In the genomic region with DNA sequence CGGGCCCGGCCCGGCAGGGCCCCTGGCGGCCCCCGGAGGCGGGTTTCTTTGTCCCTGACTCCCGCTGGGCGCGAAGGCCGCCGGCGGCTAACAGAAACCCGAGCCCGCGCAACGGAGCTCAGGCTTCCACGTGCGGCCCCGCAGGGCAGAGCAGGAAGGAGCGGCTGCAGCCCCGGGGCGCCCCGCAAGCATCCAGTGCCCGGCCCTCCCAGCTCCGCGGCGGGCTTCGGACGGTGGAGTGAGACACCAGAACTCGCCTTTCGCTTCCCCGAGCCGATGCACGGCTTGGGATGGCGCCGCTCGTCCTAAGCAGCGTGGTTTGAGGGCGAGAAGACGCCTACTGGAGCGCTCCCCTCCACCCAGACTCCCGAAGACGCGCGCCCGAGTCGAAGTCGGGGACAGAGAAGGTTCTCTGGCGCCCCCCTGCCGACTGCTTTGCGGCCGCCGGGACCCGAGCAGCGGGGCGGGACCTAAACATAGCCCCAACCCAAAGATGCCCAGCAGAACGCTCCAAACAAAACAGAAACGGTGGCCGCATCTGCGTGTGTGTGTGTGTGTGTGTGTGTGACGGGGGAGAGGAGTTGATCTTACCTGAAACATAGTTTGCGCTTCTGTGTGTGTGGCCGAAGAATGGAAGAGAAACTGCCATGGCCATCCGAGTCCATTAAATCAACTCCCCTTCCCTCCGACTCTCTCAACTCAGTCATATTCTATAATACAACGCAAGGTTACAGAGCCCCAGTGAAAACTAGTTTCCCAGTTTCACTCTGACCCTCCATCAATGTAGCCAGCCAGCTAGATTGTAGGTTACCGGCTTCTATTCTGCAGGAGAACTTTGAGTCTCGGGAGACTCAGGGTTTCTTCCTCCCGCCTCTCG, we compare ENCODE assay signal across 8 cellular contexts. TPM values are rescaled to one million over a fixed set of nuclear protein-coding genes. Genes with fewer than 3 reads are reported as not detected.
A peak's percentile ranks its signal among the peaks of the same experiment; 100 is the strongest.
DNase-seq lines count a peak whose midpoint lies in the region; ATAC-seq and TF ChIP-seq lines count a peak whose summit lies in the region.

No MANE protein-coding gene starts in this region.

- peak; percentile 38 for DNase-seq in NCI-H82 (lab: John Stamatoyannopoulos, UW)
- no peak for DNase-seq in NCI-H82 treated with DMSO at 0.1 percent for 48 hours (lab: John Stamatoyannopoulos, UW; ENCODE audit: unreplicated experiment)
- DNase-seq in NCI-H345 (lab: John Stamatoyannopoulos, UW), result peak; percentile 58
- DNase-seq in activated CD8-positive, alpha-beta T cell treated with anti-CD3 and anti-CD28 coated beads, Interleukin-2, amount 10 ng/mL, durations not matched to agents 7 days and 5 days, result peak; percentile 66
- peak; percentile 62 for DNase-seq in endothelial cell (ENCODE audit: low spot score)
- peak; percentile 62 for DNase-seq in mucosa of gallbladder (ENCODE audit: low spot score)

- ATAC-seq in HG02870 (IDR thresholded peaks at IDR 0.05; ENCODE audit: unreplicated experiment), result peak; percentile 12
- peak; percentile 39 for ATAC-seq in activated CD8-positive, alpha-beta T cell treated with anti-CD3 and anti-CD28 coated beads, Interleukin-2, amount 10 ng/mL, durations not matched to agents 7 days and 5 days

- H3K27me3 ChIP-seq in stomach smooth muscle (ENCODE audit: control insufficient read depth in 1 of 2, insufficient read depth in 2 of 2, low read length in 2 of 2), result peaks cover 23 to 33% of the 10 kb centered on the region in 2 donors

- H3K4me1 Mint-ChIP-seq in activated CD8-positive, alpha-beta T cell treated with anti-CD3 and anti-CD28 coated beads, Interleukin-2, amount 10 ng/mL, durations not matched to agents 7 days and 5 days (ENCODE audit: low read depth), result peaks cover 44% of the 10 kb centered on the region
- peaks cover 25% of the 10 kb centered on the region for H3K4me1 Mint-ChIP-seq in endothelial cell (ENCODE audit: unreplicated experiment)

- POLR2A ChIA-PET in activated CD8-positive, alpha-beta T cell treated with anti-CD3 and anti-CD28 coated beads, Interleukin-2, amount 10 ng/mL, durations not matched to agents 7 days and 5 days (lab: Charles Lee), result interaction anchor here (0.5 to 3.8 kb wide), 3 partner anchors 32 to 79 kb away, joined by 3 to 27 read pairs (median 4); a partner anchor contains a TSS

- no peak for TF ChIP-seq CTCF in endothelial cell (IDR thresholded peaks at IDR 0.05; ENCODE audit: unreplicated experiment)

- peaks cover 49% of the 10 kb centered on the region for H3K4me1 ChIP-seq in stomach smooth muscle (ENCODE audit: control insufficient read depth, insufficient read depth, low read length)

- no peaks in the 10 kb centered on the region for H3K36me3 ChIP-seq in stomach smooth muscle (ENCODE audit: control insufficient read depth in 2 of 2, insufficient read depth in 2 of 2, low read length in 2 of 2)

- H3K27ac ChIP-seq in stomach smooth muscle (ENCODE audit: low read length), result peak overlapping the region; percentile 11

- H3K27me3 Mint-ChIP-seq in activated CD8-positive, alpha-beta T cell treated with anti-CD3 and anti-CD28 coated beads, Interleukin-2, amount 10 ng/mL, durations not matched to agents 7 days and 5 days (ENCODE audit: low read depth), result peaks cover 49% of the 10 kb centered on the region
- H3K27me3 Mint-ChIP-seq in endothelial cell (ENCODE audit: unreplicated experiment), result peaks cover 12% of the 10 kb centered on the region

- H3K27ac Mint-ChIP-seq in activated CD8-positive, alpha-beta T cell treated with anti-CD3 and anti-CD28 coated beads, Interleukin-2, amount 10 ng/mL, durations not matched to agents 7 days and 5 days, result peak overlapping the region; percentile 75
- no peak overlapping the region for H3K27ac Mint-ChIP-seq in endothelial cell (ENCODE audit: unreplicated experiment)

- no peaks in the 10 kb centered on the region for H3K9me3 ChIP-seq in stomach smooth muscle (ENCODE audit: control insufficient read depth in 2 of 2, low read length in 2 of 2)

- H3K4me3 Mint-ChIP-seq in activated CD8-positive, alpha-beta T cell treated with anti-CD3 and anti-CD28 coated beads, Interleukin-2, amount 10 ng/mL, durations not matched to agents 7 days and 5 days, result peak overlapping the region; percentile 80
- peak overlapping the region; percentile 87 for H3K4me3 Mint-ChIP-seq in endothelial cell (ENCODE audit: unreplicated experiment)

- H3K9me3 Mint-ChIP-seq in activated CD8-positive, alpha-beta T cell treated with anti-CD3 and anti-CD28 coated beads, Interleukin-2, amount 10 ng/mL, durations not matched to agents 7 days and 5 days (ENCODE audit: insufficient read depth), result no peaks in the 10 kb centered on the region
- H3K9me3 Mint-ChIP-seq in endothelial cell (ENCODE audit: unreplicated experiment), result no peaks in the 10 kb centered on the region

- no peak overlapping the region for H3K9ac ChIP-seq in stomach smooth muscle (ENCODE audit: low read length in 2 of 2)

- CTCF ChIA-PET in activated CD8-positive, alpha-beta T cell treated with anti-CD3 and anti-CD28 coated beads, Interleukin-2, amount 10 ng/mL, durations not matched to agents 7 days and 5 days (lab: Charles Lee), result interaction anchor here (0.9 to 2.6 kb wide), 5 partner anchors 8 to 67 kb away, joined by 3 to 15 read pairs (median 4); a partner anchor contains a TSS

- H3K36me3 Mint-ChIP-seq in activated CD8-positive, alpha-beta T cell treated with anti-CD3 and anti-CD28 coated beads, Interleukin-2, amount 10 ng/mL, durations not matched to agents 7 days and 5 days (ENCODE audit: low read depth), result peaks cover 1% of the 10 kb centered on the region
- peaks cover 3% of the 10 kb centered on the region for H3K36me3 Mint-ChIP-seq in endothelial cell (ENCODE audit: low read depth, unreplicated experiment)

- H3K4me3 ChIP-seq in stomach smooth muscle (ENCODE audit: low read length in 2 of 2), result peak overlapping the region; percentile 79 to 83

RNA-seq across cellular contexts. Expression of a gene that starts 0.6 kb away (rescaled TPM):
- under 1 TPM in 1 of 2 experiments, not detected in 1; 0.21 TPM for total RNA-seq in activated CD8-positive, alpha-beta T cell treated with anti-CD3 and anti-CD28 coated beads, Interleukin-2, amount 10 ng/mL, durations not matched to agents 7 days and 5 days
- total RNA-seq in endothelial cell (ENCODE audit: unreplicated experiment), result 0.90 TPM
- total RNA-seq in mucosa of gallbladder, result 1.5 TPM
